ENCODE assay signal across 1 cellular context in the genomic region with DNA sequence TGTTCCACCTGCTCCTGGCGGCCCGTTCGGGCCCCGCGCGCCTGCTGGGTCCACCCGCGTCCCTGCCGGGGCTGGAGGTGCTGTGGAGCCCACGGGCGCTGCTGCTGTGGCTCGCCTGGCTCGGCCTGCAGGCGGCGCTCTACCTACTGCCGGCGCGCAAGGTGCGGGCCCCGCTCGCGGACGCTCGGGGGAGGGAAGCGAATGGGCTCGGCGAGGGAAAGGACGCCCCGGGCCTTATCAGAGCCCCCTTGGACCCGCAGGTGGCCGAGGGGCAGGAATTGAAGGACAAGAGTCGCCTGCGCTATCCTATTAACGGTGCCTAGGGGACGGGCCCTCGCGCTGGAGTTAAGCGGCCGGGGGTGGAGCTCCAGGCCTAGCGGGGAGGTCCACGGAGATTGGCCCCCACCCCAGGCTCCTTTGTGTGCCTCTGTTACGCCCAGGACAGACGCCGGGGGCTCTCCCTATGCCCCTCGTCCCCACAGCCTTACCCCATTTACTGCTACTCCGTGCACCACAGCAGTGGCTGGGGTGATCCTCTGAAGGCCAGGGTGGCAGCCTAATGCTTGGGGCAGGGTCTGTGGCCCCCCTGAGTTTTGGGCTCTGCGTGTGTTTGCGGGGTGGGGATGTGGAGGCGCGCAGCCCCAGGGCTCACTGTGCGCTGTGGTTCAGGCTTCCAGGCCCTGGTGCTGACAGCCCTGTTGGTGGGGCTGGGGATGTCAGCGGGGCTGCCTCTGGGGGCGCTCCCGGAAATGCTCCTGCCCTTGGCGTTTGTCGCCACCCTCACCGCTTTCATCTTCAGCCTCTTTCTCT.
TF ChIP-seq lines count a peak whose summit lies in the region.

No MANE protein-coding gene starts in this region.

TF ChIP-seq in HepG2, 621 proteins besides CTCF, POLR2A, EP300 and RAD21 (continued from another document and continues in another):
- TF ChIP-seq, protein P1, sequence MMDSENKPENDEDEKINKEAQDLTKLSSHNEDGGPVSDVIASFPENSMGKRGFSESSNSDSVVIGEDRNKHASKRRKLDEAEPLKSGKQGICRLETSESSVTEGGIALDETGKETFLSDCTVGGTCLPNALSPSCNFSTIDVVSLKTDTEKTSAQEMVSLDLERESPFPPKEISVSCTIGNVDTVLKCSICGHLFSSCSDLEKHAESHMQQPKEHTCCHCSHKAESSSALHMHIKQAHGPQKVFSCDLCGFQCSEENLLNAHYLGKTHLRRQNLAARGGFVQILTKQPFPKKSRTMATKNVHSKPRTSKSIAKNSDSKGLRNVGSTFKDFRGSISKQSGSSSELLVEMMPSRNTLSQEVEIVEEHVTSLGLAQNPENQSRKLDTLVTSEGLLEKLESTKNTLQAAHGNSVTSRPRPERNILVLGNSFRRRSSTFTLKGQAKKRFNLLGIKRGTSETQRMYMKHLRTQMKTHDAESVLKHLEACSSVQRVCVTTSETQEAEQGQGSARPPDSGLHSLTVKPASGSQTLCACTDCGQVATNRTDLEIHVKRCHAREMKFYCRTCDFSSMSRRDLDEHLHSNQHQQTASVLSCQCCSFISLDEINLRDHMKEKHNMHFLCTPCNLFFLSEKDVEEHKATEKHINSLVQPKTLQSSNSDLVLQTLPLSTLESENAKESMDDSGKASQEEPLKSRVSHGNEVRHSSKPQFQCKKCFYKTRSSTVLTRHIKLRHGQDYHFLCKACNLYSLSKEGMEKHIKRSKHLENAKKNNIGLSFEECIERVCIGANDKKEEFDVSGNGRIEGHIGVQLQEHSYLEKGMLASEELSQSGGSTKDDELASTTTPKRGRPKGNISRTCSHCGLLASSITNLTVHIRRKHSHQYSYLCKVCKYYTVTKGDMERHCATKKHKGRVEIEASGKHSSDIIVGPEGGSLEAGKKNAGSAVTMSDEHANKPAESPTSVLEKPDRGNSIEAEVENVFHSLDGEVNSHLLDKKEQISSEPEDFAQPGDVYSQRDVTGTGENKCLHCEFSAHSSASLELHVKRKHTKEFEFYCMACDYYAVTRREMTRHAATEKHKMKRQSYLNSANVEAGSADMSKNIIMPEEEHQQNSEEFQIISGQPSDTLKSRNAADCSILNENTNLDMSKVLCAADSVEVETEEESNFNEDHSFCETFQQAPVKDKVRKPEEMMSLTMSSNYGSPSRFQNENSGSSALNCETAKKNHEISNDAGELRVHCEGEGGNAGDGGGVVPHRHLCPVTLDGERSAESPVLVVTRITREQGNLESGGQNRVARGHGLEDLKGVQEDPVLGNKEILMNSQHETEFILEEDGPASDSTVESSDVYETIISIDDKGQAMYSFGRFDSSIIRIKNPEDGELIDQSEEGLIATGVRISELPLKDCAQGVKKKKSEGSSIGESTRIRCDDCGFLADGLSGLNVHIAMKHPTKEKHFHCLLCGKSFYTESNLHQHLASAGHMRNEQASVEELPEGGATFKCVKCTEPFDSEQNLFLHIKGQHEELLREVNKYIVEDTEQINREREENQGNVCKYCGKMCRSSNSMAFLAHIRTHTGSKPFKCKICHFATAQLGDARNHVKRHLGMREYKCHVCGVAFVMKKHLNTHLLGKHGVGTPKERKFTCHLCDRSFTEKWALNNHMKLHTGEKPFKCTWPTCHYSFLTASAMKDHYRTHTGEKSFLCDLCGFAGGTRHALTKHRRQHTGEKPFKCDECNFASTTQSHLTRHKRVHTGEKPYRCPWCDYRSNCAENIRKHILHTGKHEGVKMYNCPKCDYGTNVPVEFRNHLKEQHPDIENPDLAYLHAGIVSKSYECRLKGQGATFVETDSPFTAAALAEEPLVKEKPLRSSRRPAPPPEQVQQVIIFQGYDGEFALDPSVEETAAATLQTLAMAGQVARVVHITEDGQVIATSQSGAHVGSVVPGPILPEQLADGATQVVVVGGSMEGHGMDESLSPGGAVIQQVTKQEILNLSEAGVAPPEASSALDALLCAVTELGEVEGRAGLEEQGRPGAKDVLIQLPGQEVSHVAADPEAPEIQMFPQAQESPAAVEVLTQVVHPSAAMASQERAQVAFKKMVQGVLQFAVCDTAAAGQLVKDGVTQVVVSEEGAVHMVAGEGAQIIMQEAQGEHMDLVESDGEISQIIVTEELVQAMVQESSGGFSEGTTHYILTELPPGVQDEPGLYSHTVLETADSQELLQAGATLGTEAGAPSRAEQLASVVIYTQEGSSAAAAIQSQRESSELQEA (CRISPR knock-in tag; IDR thresholded peaks at IDR 0.05; ENCODE audit: not compliant biosample characterization), result peak; percentile 77
- peak; percentile 61; the same call in 1 of the 2 replicates for TF ChIP-seq ZC3H13 (CRISPR knock-in tag; IDR thresholded peaks at IDR 0.05)
- TF ChIP-seq MEIS2 (CRISPR knock-in tag; IDR thresholded peaks at IDR 0.05), result 0 out of 2 replicates have a peak, but pooled peaks have one; percentile 65
- no peak for TF ChIP-seq FOXA1 (IDR thresholded peaks at IDR 0.05)
- TF ChIP-seq FOXA1 (CRISPR knock-in tag; IDR thresholded peaks at IDR 0.05), result no peak
- TF ChIP-seq MIER2 (CRISPR knock-in tag; IDR thresholded peaks at IDR 0.05), result no peak
- TF ChIP-seq GZF1 (CRISPR knock-in tag; IDR thresholded peaks at IDR 0.05), result no peak
- no peak for TF ChIP-seq ZNF3 (CRISPR knock-in tag; IDR thresholded peaks at IDR 0.05)
- TF ChIP-seq EED (CRISPR knock-in tag; IDR thresholded peaks at IDR 0.05), result no peak
- TF ChIP-seq ZSCAN21 (CRISPR knock-in tag; IDR thresholded peaks at IDR 0.05; ENCODE audit: borderline replicate concordance), result peak; percentile 23
- TF ChIP-seq PPARG (CRISPR knock-in tag; conservative IDR thresholded peaks at IDR 0.05), result 0 out of 2 replicates have a peak, but pooled peaks have one; percentile 36
- TF ChIP-seq ZNF431 (CRISPR knock-in tag; IDR thresholded peaks at IDR 0.05; ENCODE audit: borderline replicate concordance, low read depth), result no peak
- TF ChIP-seq HMGA1 (CRISPR knock-in tag; conservative IDR thresholded peaks at IDR 0.05), result no peak
- TF ChIP-seq CHD4 (IDR thresholded peaks at IDR 0.05; ENCODE audit: borderline replicate concordance, low read length), result no peak
- TF ChIP-seq CBX5 (CRISPR knock-in tag; IDR thresholded peaks at IDR 0.05; ENCODE audit: borderline replicate concordance), result no peak
- TF ChIP-seq, protein P2, sequence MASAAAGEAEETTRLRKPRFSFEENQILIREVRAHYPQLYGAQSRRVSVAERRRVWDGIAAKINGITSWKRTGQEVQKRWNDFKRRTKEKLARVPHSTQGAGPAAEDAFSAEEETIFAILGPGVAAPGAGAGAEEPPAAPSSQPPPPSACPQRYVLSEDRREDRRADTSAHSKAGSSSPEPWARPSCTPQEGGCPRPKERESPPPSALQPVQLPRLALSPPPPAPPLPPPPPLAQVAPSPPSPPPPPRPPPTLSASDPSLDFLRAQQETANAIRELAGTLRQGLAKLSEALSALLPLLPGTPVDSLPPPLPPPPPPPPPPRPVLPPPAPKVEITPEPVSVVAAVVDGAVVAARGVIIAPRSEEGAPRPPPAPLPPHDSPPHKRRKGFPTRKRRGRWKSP (CRISPR knock-in tag; IDR thresholded peaks at IDR 0.05), result peak; percentile 56; the same call in 1 of the 2 replicates
- no peak for TF ChIP-seq PRMT3 (CRISPR knock-in tag; IDR thresholded peaks at IDR 0.05; ENCODE audit: borderline replicate concordance, low read depth)
- TF ChIP-seq NCOA5 (CRISPR knock-in tag; IDR thresholded peaks at IDR 0.05), result no peak
- TF ChIP-seq, protein P3, sequence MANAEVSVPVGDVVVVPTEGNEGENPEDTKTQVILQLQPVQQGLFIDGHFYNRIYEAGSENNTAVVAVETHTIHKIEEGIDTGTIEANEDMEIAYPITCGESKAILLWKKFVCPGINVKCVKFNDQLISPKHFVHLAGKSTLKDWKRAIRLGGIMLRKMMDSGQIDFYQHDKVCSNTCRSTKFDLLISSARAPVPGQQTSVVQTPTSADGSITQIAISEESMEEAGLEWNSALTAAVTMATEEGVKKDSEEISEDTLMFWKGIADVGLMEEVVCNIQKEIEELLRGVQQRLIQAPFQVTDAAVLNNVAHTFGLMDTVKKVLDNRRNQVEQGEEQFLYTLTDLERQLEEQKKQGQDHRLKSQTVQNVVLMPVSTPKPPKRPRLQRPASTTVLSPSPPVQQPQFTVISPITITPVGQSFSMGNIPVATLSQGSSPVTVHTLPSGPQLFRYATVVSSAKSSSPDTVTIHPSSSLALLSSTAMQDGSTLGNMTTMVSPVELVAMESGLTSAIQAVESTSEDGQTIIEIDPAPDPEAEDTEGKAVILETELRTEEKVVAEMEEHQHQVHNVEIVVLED (CRISPR knock-in tag; IDR thresholded peaks at IDR 0.05; ENCODE audit: borderline replicate concordance), result no peak
- TF ChIP-seq ZNF430 (CRISPR knock-in tag; IDR thresholded peaks at IDR 0.05), result peak; percentile 79; the same call in 1 of the 2 replicates
- TF ChIP-seq FLYWCH1 (CRISPR knock-in tag; IDR thresholded peaks at IDR 0.05), result no peak
- TF ChIP-seq, protein P4, sequence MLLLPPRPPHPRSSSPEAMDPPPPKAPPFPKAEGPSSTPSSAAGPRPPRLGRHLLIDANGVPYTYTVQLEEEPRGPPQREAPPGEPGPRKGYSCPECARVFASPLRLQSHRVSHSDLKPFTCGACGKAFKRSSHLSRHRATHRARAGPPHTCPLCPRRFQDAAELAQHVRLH (CRISPR knock-in tag; IDR thresholded peaks at IDR 0.05; ENCODE audit: borderline replicate concordance, low read depth), result peak; percentile 74; the same call in 1 of the 2 replicates
- TF ChIP-seq ZNF737 (CRISPR knock-in tag; IDR thresholded peaks at IDR 0.05; ENCODE audit: borderline replicate concordance), result no peak
- 0 out of 2 replicates have a peak, but pooled peaks have one; percentile 9 for TF ChIP-seq TARDBP (CRISPR knock-in tag; IDR thresholded peaks at IDR 0.05)
- TF ChIP-seq ZNF780A (CRISPR knock-in tag; IDR thresholded peaks at IDR 0.05), result peak; percentile 52; the same call in 1 of the 2 replicates
- no peak for TF ChIP-seq ZFP36L1 (CRISPR knock-in tag; IDR thresholded peaks at IDR 0.05)
- no peak for TF ChIP-seq ZNF296 (CRISPR knock-in tag; conservative IDR thresholded peaks at IDR 0.05)
- TF ChIP-seq ZNF775 (CRISPR knock-in tag; IDR thresholded peaks at IDR 0.05; ENCODE audit: borderline replicate concordance), result no peak
- TF ChIP-seq ZMYM3 (CRISPR knock-in tag; IDR thresholded peaks at IDR 0.05), result no peak; the same call in 1 of the 2 replicates
- no peak for TF ChIP-seq GATA4 (IDR thresholded peaks at IDR 0.05; ENCODE audit: borderline replicate concordance, low read depth)
- no peak for TF ChIP-seq ATAD3A (CRISPR knock-in tag; IDR thresholded peaks at IDR 0.05)
- TF ChIP-seq ZNF547 (CRISPR knock-in tag; IDR thresholded peaks at IDR 0.05), result no peak; the same call in 1 of the 2 replicates
- no peak for TF ChIP-seq GABPA (IDR thresholded peaks at IDR 0.05; ENCODE audit: low read depth, low read length)
- peak; percentile 68 for TF ChIP-seq GABPA (CRISPR knock-in tag; IDR thresholded peaks at IDR 0.05; ENCODE audit: low read depth)
- TF ChIP-seq, protein P5, sequence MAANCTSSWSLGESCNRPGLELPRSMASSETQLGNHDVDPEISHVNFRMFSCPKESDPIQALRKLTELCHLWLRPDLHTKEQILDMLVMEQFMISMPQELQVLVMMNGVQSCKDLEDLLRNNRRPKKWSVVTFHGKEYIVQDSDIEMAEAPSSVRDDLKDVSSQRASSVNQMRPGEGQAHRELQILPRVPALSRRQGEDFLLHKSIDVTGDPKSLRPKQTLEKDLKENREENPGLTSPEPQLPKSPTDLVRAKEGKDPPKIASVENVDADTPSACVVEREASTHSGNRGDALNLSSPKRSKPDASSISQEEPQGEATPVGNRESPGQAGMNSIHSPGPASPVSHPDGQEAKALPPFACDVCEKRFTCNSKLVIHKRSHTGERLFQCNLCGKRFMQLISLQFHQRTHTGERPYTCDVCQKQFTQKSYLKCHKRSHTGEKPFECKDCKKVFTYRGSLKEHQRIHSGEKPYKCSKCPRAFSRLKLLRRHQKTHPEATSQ (CRISPR knock-in tag; IDR thresholded peaks at IDR 0.05; ENCODE audit: borderline replicate concordance), result no peak
- no peak for TF ChIP-seq FOXM1 (CRISPR knock-in tag; IDR thresholded peaks at IDR 0.05)
- TF ChIP-seq ZNF747 (CRISPR knock-in tag; IDR thresholded peaks at IDR 0.05; ENCODE audit: borderline replicate concordance), result no peak
- TF ChIP-seq RARG (CRISPR knock-in tag; IDR thresholded peaks at IDR 0.05; ENCODE audit: low read depth), result no peak
- no peak for TF ChIP-seq GTF3A (CRISPR knock-in tag; conservative IDR thresholded peaks at IDR 0.05)
- TF ChIP-seq THAP11 (CRISPR knock-in tag; IDR thresholded peaks at IDR 0.05), result peak; percentile 27; the same call in 1 of the 2 replicates
- no peak for TF ChIP-seq HHEX (CRISPR knock-in tag; IDR thresholded peaks at IDR 0.05)
- TF ChIP-seq RNF2 (conservative IDR thresholded peaks at IDR 0.05; ENCODE audit: low read depth), result no peak
- TF ChIP-seq ZFX (CRISPR knock-in tag; IDR thresholded peaks at IDR 0.05; ENCODE audit: low read depth), result peak; percentile 75
- TF ChIP-seq, protein P6, sequence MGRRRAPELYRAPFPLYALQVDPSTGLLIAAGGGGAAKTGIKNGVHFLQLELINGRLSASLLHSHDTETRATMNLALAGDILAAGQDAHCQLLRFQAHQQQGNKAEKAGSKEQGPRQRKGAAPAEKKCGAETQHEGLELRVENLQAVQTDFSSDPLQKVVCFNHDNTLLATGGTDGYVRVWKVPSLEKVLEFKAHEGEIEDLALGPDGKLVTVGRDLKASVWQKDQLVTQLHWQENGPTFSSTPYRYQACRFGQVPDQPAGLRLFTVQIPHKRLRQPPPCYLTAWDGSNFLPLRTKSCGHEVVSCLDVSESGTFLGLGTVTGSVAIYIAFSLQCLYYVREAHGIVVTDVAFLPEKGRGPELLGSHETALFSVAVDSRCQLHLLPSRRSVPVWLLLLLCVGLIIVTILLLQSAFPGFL (CRISPR knock-in tag; IDR thresholded peaks at IDR 0.05), result no peak
- no peak for TF ChIP-seq NFATC3 (CRISPR knock-in tag; IDR thresholded peaks at IDR 0.05)
- no peak for TF ChIP-seq TEAD3 (CRISPR knock-in tag; optimal IDR thresholded peaks at IDR 0.05; ENCODE audit: borderline replicate concordance)
- TF ChIP-seq AHR (CRISPR knock-in tag; IDR thresholded peaks at IDR 0.05), result peak; percentile 51; the same call in 1 of the 2 replicates
- TF ChIP-seq ZNF333 (CRISPR knock-in tag; IDR thresholded peaks at IDR 0.05; ENCODE audit: borderline replicate concordance), result peak; percentile 58; the same call in 1 of the 2 replicates
- peak; percentile 79 for TF ChIP-seq ADNP (CRISPR knock-in tag; IDR thresholded peaks at IDR 0.05)
- no peak for TF ChIP-seq RBAK (CRISPR knock-in tag; IDR thresholded peaks at IDR 0.05)
- no peak for TF ChIP-seq TBL1XR1 (IDR thresholded peaks at IDR 0.05; ENCODE audit: borderline replicate concordance, low read length, partially characterized antibody)
- TF ChIP-seq MBNL3 (CRISPR knock-in tag; conservative IDR thresholded peaks at IDR 0.05), result no peak
- TF ChIP-seq, protein P7, sequence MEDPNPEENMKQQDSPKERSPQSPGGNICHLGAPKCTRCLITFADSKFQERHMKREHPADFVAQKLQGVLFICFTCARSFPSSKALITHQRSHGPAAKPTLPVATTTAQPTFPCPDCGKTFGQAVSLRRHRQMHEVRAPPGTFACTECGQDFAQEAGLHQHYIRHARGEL (CRISPR knock-in tag; IDR thresholded peaks at IDR 0.05), result no peak
- no peak; the same call in 1 of the 2 replicates for TF ChIP-seq MAZ (IDR thresholded peaks at IDR 0.05; ENCODE audit: borderline replicate concordance, low read depth, low read length)
- TF ChIP-seq MAZ (CRISPR knock-in tag; IDR thresholded peaks at IDR 0.05; ENCODE audit: low read depth), result no peak
- TF ChIP-seq ZNF883 (CRISPR knock-in tag; IDR thresholded peaks at IDR 0.05; ENCODE audit: not compliant biosample characterization), result no peak
